Comparison of ENCODE assay signal across 15 cellular contexts in the genomic region with DNA sequence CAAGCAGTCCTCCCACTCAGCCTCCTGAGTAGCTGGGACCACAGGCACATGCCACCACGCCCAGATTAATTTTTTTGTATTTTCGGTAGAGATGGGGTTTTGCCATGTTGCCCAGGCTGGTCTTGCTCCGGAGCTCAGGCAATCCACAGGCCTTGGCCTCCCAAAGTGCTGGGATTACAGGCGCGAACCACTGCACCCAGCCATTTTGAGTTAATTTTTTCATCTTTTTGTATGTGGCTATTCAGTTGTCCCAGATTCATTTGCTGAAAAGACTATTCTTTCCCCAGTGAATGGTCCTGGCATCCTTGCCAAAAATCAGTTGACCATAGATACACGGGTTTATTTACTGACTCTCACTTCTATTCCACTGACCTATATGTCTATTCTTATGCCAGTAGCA.
"Had no signal": no experiment of that assay in that cellular context is flagged by ENCODE, and none has a peak within 500 bp of the region (broad histone marks: within the 10 kb centered on the region; RNA-seq: fewer than 3 reads in every experiment).

No MANE protein-coding gene starts in this region.

- H3K9me3 Mint-ChIP-seq: activated naive CD4-positive, alpha-beta T cell treated with anti-CD3 and anti-CD28 coated beads for 36 hours; activated T-helper 2 cell treated with anti-CD3 and anti-CD28 coated beads, Interferon-gamma antibody, Interleukin-2, Interleukin-4, amounts not matched to agents 10 μg/mL and 5 μg/mL and 100 μg/mL, durations not matched to agents 14 hours and 24 hours and 36 hours had no signal

- H3K27ac ChIP-seq: left lung, pancreas, SK-N-MC, spleen, transverse colon, uterus had no signal

- ATAC-seq: activated CD4-positive, alpha-beta T cell treated with anti-CD3 and anti-CD28 coated beads for 36 hours; left lung; pancreas had no signal

- H3K4me3 Mint-ChIP-seq: activated CD4-positive, alpha-beta T cell treated with anti-CD3 and anti-CD28 coated beads for 36 hours; activated naive CD4-positive, alpha-beta T cell treated with anti-CD3 and anti-CD28 coated beads for 36 hours had no signal

- H3K27ac Mint-ChIP-seq: activated CD4-positive, alpha-beta T cell treated with anti-CD3 and anti-CD28 coated beads for 36 hours; activated naive CD4-positive, alpha-beta T cell treated with anti-CD3 and anti-CD28 coated beads for 36 hours; activated T-helper 2 cell treated with anti-CD3 and anti-CD28 coated beads, Interferon-gamma antibody, Interleukin-2, Interleukin-4, amounts not matched to agents 10 μg/mL and 5 μg/mL and 100 μg/mL, durations not matched to agents 14 hours and 24 hours and 36 hours had no signal

- H3K27me3 Mint-ChIP-seq: activated CD4-positive, alpha-beta T cell treated with anti-CD3 and anti-CD28 coated beads for 36 hours had no signal

- DNase-seq: activated CD4-positive, alpha-beta T cell treated with anti-CD3 and anti-CD28 coated beads for 36 hours; activated CD4-positive, alpha-beta T cell treated with anti-CD3 and anti-CD28 coated beads, Interleukin-2, amount 50 U/mL, for 48 hours; activated naive CD4-positive, alpha-beta T cell treated with anti-CD3 and anti-CD28 coated beads for 36 hours; activated T-cell treated with anti-CD3 and anti-CD28 coated beads, Interleukin-2, amount 50 U/mL, for 1 hour; foreskin melanocyte; kidney; left lung; mammary epithelial cell; pancreas; spleen; stimulated activated naive CD4-positive, alpha-beta T cell treated with Interleukin-2 at 50 U/mL for 16 hours; transverse colon; uterus had no signal
